ENCODE assay signal across 10 cellular contexts in genomic region chr20:41306061-41306727, GRCh38. TPM values are rescaled to one million over a fixed set of nuclear protein-coding genes. Genes with fewer than 3 reads are reported as not detected.
DNase-seq lines count a peak whose midpoint lies in the region; ATAC-seq and TF ChIP-seq lines count a peak whose summit lies in the region.
"Had no signal": no experiment of that assay in that cellular context is flagged by ENCODE, and none has a peak within 500 bp of the region (broad histone marks: within the 10 kb centered on the region; RNA-seq: fewer than 3 reads in every experiment).

No MANE protein-coding gene starts in this region.

- no peak for TF ChIP-seq CTCF in stomach (IDR thresholded peaks at IDR 0.05)

- TF ChIP-seq POLR2A in stomach (IDR thresholded peaks at IDR 0.05) = no peak

- peak overlapping the region in 2 of 11 experiments; percentile 17 to 24; a peak in 2 of 22 replicates for H3K27ac ChIP-seq in BLaER1 treated with 17β-estradiol and CSF1 and Interleukin-3, amounts not matched to agents 10 nM and 100 nM
- H3K27ac ChIP-seq in stomach = no peak overlapping the region
- H3K27ac ChIP-seq: left lung had no signal

- H3K9ac ChIP-seq in BLaER1 treated with 17β-estradiol and CSF1 and Interleukin-3, amounts not matched to agents 10 nM and 100 nM = no peak overlapping the region

- H3K4me3 ChIP-seq in BLaER1 treated with 17β-estradiol and CSF1 and Interleukin-3, amounts not matched to agents 10 nM and 100 nM = no peak overlapping the region
- no peak overlapping the region for H3K4me3 ChIP-seq in stomach
- H3K4me3 ChIP-seq: left lung had no signal

- DNase-seq in SK-N-DZ (ENCODE audit: low spot score) (no peak), SKM-1 treated with dmso at 0.1 percent for 144 hours (lab: John Stamatoyannopoulos, UW; ENCODE audit: unreplicated experiment) (no peak), stomach (no peak), DMS153 (lab: John Stamatoyannopoulos, UW) (no peak)
- DNase-seq: left lung, posterior cingulate gyrus had no signal

- peak; percentile 88 for ATAC-seq in GM19035 (IDR thresholded peaks at IDR 0.05; ENCODE audit: unreplicated experiment)
- ATAC-seq in HG02623 (IDR thresholded peaks at IDR 0.05; ENCODE audit: unreplicated experiment) = peak; percentile 90
- peak; percentile 84 for ATAC-seq in HG03442 (IDR thresholded peaks at IDR 0.05; ENCODE audit: unreplicated experiment)
- ATAC-seq: left lung had no signal

- no peak for TF ChIP-seq EP300 in stomach (IDR thresholded peaks at IDR 0.05)

- peak overlapping the region; percentile 21 to 72 (median 42); a peak in 21 of 22 replicates for H3K4me2 ChIP-seq in BLaER1 treated with 17β-estradiol and CSF1 and Interleukin-3, amounts not matched to agents 10 nM and 100 nM

- no peaks in the 10 kb centered on the region for H3K27me3 ChIP-seq in BLaER1 treated with 17β-estradiol and CSF1 and Interleukin-3, amounts not matched to agents 10 nM and 100 nM
- H3K27me3 ChIP-seq in stomach = no peaks in the 10 kb centered on the region
- H3K27me3 ChIP-seq: left lung had no signal

- H3K4me1 ChIP-seq in BLaER1 treated with 17β-estradiol and CSF1 and Interleukin-3, amounts not matched to agents 10 nM and 100 nM = peaks cover 19 to 70% (median 45%) of the 10 kb centered on the region in 10 experiments
- peaks cover 0 to 47% (median 27%) of the 10 kb centered on the region in 4 donors for H3K4me1 ChIP-seq in stomach

- intact Hi-C loops in stomach (cut with DNase I; ENCODE audit: low total_unique reads) = no loop called here

- peaks cover 0 to 16% (median 3%) of the 10 kb centered on the region in 11 experiments; a peak in 7 of 22 replicates for H3K9me3 ChIP-seq in BLaER1 treated with 17β-estradiol and CSF1 and Interleukin-3, amounts not matched to agents 10 nM and 100 nM (replicated peaks in 1 of 11)
- no peaks in the 10 kb centered on the region for H3K9me3 ChIP-seq in stomach
- H3K9me3 ChIP-seq: left lung had no signal

- no peaks in the 10 kb centered on the region for H3K36me3 ChIP-seq in BLaER1 treated with 17β-estradiol and CSF1 and Interleukin-3, amounts not matched to agents 10 nM and 100 nM
- H3K36me3 ChIP-seq in stomach = no peaks in the 10 kb centered on the region
- H3K36me3 ChIP-seq: left lung had no signal

- WGBS in stomach, 5 donors = 83 to 91% (median 88%) methylated on average over 5 of the region's 5 CpGs

- H4K20me1 ChIP-seq in BLaER1 treated with 17β-estradiol and CSF1 and Interleukin-3, amounts not matched to agents 10 nM and 100 nM = peaks cover 0 to 4% (median 0%) of the 10 kb centered on the region in 11 experiments; a peak in 1 of 22 replicates

RNA-seq across cellular contexts. Expression of gene ZHX3, which starts 11.3 kb away (rescaled TPM):
- polyA plus RNA-seq in SK-N-DZ (2014; cell fraction: cytosol; rRNA removed) = 8.2 and 11.6 TPM in 2 replicates
- polyA plus RNA-seq in SK-N-DZ (2014; cell fraction: nucleus; rRNA removed) = 7.9 and 10.0 TPM in 2 replicates
- 10 to 100 TPM; 15.1 to 59.3 (median 31.5) TPM for total RNA-seq in stomach
- polyA plus RNA-seq in stomach = 1 to 10 TPM; 6.6 to 8.6 (median 7.7) TPM

RNA-seq across cellular contexts. Expression of gene LPIN3, which starts 34.4 kb away (rescaled TPM):
- polyA plus RNA-seq in SK-N-DZ (2014; cell fraction: cytosol; rRNA removed) = 5.7 and 13.0 TPM in 2 replicates
- 77.5 and 88.7 TPM in 2 replicates for polyA plus RNA-seq in SK-N-DZ (2014; cell fraction: nucleus; rRNA removed)
- 100 to 1,000 TPM in 2 of 5 donors, 10 to 100 TPM in 2, 1 to 10 TPM in 1; 8.6 to 289 (median 44.6) TPM for total RNA-seq in stomach
- 10 to 100 TPM in 1 of 3 donors, 1 to 10 TPM in 2; 5.7 to 28.8 (median 9.2) TPM for polyA plus RNA-seq in stomach
